Comparison of ENCODE assay signal across 8 cellular contexts in genomic region chr17:76452102-76452645, GRCh38. TPM values are rescaled to one million over a fixed set of nuclear protein-coding genes. Genes with fewer than 3 reads are reported as not detected.
DNase-seq lines count a peak whose midpoint lies in the region; ATAC-seq, FAIRE-seq and TF ChIP-seq lines count a peak whose summit lies in the region.

No MANE protein-coding gene starts in this region.

- H3K4me3 Mint-ChIP-seq in activated CD4-positive, alpha-beta T cell treated with anti-CD3 and anti-CD28 coated beads for 36 hours, result peak overlapping the region; percentile 84

- H3K4me1 Mint-ChIP-seq in activated CD4-positive, alpha-beta T cell treated with anti-CD3 and anti-CD28 coated beads for 36 hours, result peaks cover 42% of the 10 kb centered on the region

- H3K27ac ChIP-seq in HUES64 (ENCODE audit: low read depth, low read length) (no peak overlapping the region), left lung (peak overlapping the region in 1 of 2 donors; percentile 80), substantia nigra (ENCODE audit: low read depth, low read length, poor library complexity, severe bottlenecking) (peak overlapping the region; percentile 58)

- TF ChIP-seq CTCF in astrocyte of the cerebellum (IDR thresholded peaks at IDR 0.05; ENCODE audit: low read depth, low read length, missing control alignments) (no peak), left lung (IDR thresholded peaks at IDR 0.05) (no peak)

- H3K27me3 ChIP-seq in HUES64 (ENCODE audit: insufficient read depth, low read length) (no peaks in the 10 kb centered on the region), left lung (no peaks in the 10 kb centered on the region)

- TF ChIP-seq POLR2A in H54 (IDR thresholded peaks at IDR 0.05; ENCODE audit: low read depth, low read length), result no peak

- H3K4me1 ChIP-seq in HUES64 (ENCODE audit: insufficient read depth, low read length) (peaks cover 36% of the 10 kb centered on the region), left lung (peaks cover 15 to 26% of the 10 kb centered on the region in 2 donors)

- WGBS in HUES64, result 1% methylated on average over 28 of the region's 28 CpGs

- POLR2A ChIA-PET in activated CD4-positive, alpha-beta T cell treated with anti-CD3 and anti-CD28 coated beads for 36 hours (lab: Charles Lee), result no interaction called here

- no peak for FAIRE-seq in H54 (lab: Jason Lieb, UNC)

- H3K4me3 ChIP-seq in HUES64 (ENCODE audit: low read length), result peak overlapping the region; percentile 95
- peak overlapping the region; percentile 80 for H3K4me3 ChIP-seq in astrocyte of the cerebellum (ENCODE audit: low read depth, low read length)
- peak overlapping the region; percentile 90 to 97 for H3K4me3 ChIP-seq in left lung

- H3K9ac ChIP-seq in HUES64 (ENCODE audit: low read depth, low read length), result peak overlapping the region; percentile 69

- H3K9me3 ChIP-seq in HUES64 (ENCODE audit: insufficient read depth, low read depth, low read length) (no peaks in the 10 kb centered on the region), left lung (no peaks in the 10 kb centered on the region)

- ATAC-seq in activated CD4-positive, alpha-beta T cell treated with anti-CD3 and anti-CD28 coated beads for 36 hours, result peak; percentile 21
- peak; percentile 71 for ATAC-seq in left lung

- CTCF ChIA-PET in activated CD4-positive, alpha-beta T cell treated with anti-CD3 and anti-CD28 coated beads for 36 hours (lab: Charles Lee), result interaction anchor here (0.7 to 2.2 kb wide), 3 partner anchors 42 to 105 kb away, joined by 3 to 9 read pairs (median 3); no protein-coding TSS in a partner anchor

- in situ Hi-C loops in astrocyte of the cerebellum (cut with HindIII; ENCODE audit: low sequenced_read_pairs), result loop anchor here (25.0 kb wide), 1 partner anchor 185 kb away; the partner anchor contains the start of gene ST6GALNAC1

- intact Hi-C loops in activated CD4-positive, alpha-beta T cell treated with anti-CD3 and anti-CD28 coated beads for 36 hours (cut with DNase I, micrococcal nuclease), result loop anchor here (2.0 to 10.0 kb wide), 6 partner anchors 43 to 833 kb away; partner anchors contain the start of genes SPHK1 (in 1 of the 2) and SRP68 (in 1 of the 2)
- intact Hi-C loops in left lung (cut with DNase I), result no loop called here

- H3K27ac Mint-ChIP-seq in activated CD4-positive, alpha-beta T cell treated with anti-CD3 and anti-CD28 coated beads for 36 hours, result peak overlapping the region; percentile 55

- H3K36me3 ChIP-seq in HUES64 (ENCODE audit: insufficient read depth, low read length) (no peaks in the 10 kb centered on the region), left lung (no peaks in the 10 kb centered on the region)

- no peak for DNase-seq in activated CD4-positive, alpha-beta T cell treated with anti-CD3 and anti-CD28 coated beads for 36 hours
- DNase-seq in activated CD4-positive, alpha-beta T cell treated with anti-CD3 and anti-CD28 coated beads for 1 hour, result no peak
- DNase-seq in astrocyte of the cerebellum (ENCODE audit: low read depth), result no peak
- peak; percentile 49 to 85 for DNase-seq in left lung
- DNase-seq in substantia nigra (lab: John Stamatoyannopoulos, UW), result no peak
- no peak for DNase-seq in H54 (ENCODE audit: insufficient read length, low spot score)
- DNase-seq in NCI-H2196 treated with DMSO at 0.1 percent for 48 hours (lab: John Stamatoyannopoulos, UW; ENCODE audit: unreplicated experiment), result no peak

- H3K36me3 Mint-ChIP-seq in activated CD4-positive, alpha-beta T cell treated with anti-CD3 and anti-CD28 coated beads for 36 hours (ENCODE audit: low read depth), result peaks cover 2% of the 10 kb centered on the region

- H3K27me3 Mint-ChIP-seq in activated CD4-positive, alpha-beta T cell treated with anti-CD3 and anti-CD28 coated beads for 36 hours, result no peaks in the 10 kb centered on the region

- H3K9me3 Mint-ChIP-seq in activated CD4-positive, alpha-beta T cell treated with anti-CD3 and anti-CD28 coated beads for 36 hours (ENCODE audit: low read depth), result no peaks in the 10 kb centered on the region

RNA-seq across cellular contexts. Expression of gene UBE2O, which starts 0.8 kb away (rescaled TPM):
- total RNA-seq in activated CD4-positive, alpha-beta T cell treated with anti-CD3 and anti-CD28 coated beads for 36 hours, result 10 to 100 TPM; 28.1 to 30.7 TPM
- 36.3 TPM for polyA plus RNA-seq in HUES64 (2013, experiment 1 of 2)
- polyA plus RNA-seq in HUES64 (2013, experiment 2 of 2), result 32.6 TPM
- total RNA-seq in left lung, result 10 to 100 TPM; 20.1 to 23.2 TPM

RNA-seq across cellular contexts. Expression of gene AANAT, which starts 15.2 kb away (rescaled TPM):
- under 1 TPM in 1 of 2 experiments, not detected in 1; 0.16 TPM for total RNA-seq in activated CD4-positive, alpha-beta T cell treated with anti-CD3 and anti-CD28 coated beads for 36 hours
- polyA plus RNA-seq in HUES64 (2013, experiment 1 of 2), result not detected
- polyA plus RNA-seq in HUES64 (2013, experiment 2 of 2), result not detected
- total RNA-seq in left lung, result not detected

RNA-seq across cellular contexts. Expression of gene RHBDF2, which starts 49.0 kb away (rescaled TPM):
- total RNA-seq in activated CD4-positive, alpha-beta T cell treated with anti-CD3 and anti-CD28 coated beads for 36 hours, result 10 to 100 TPM; 23.9 to 28.4 TPM
- polyA plus RNA-seq in HUES64 (2013, experiment 1 of 2), result 8.4 TPM
- polyA plus RNA-seq in HUES64 (2013, experiment 2 of 2), result 10.8 TPM
- total RNA-seq in left lung, result 10 to 100 TPM; 24.9 to 61.7 TPM

Comparison
In these comparisons a context has a peak if more than half of its experiments do, and no peak if none do; other contexts are left out.
1. DNase-seq: peak in left lung (2 of 2); none in activated CD4-positive, alpha-beta T cell treated with anti-CD3 and anti-CD28 coated beads for 36 hours (single experiment), activated CD4-positive, alpha-beta T cell treated with anti-CD3 and anti-CD28 coated beads for 1 hour (single experiment), astrocyte of the cerebellum (single experiment), substantia nigra (0 of 49), H54 (single experiment) and NCI-H2196 treated with DMSO at 0.1 percent for 48 hours (single experiment).
2. intact Hi-C loops: an anchor here in activated CD4-positive, alpha-beta T cell treated with anti-CD3 and anti-CD28 coated beads for 36 hours (2.0 to 10.0 kb wide); none called in left lung.
3. Peak in every context shown above with its lines, with median percentiles within 50 percentile points of each other: H3K4me3 ChIP-seq.